12 cellular contexts compared by ENCODE assay signal in the genomic region with DNA sequence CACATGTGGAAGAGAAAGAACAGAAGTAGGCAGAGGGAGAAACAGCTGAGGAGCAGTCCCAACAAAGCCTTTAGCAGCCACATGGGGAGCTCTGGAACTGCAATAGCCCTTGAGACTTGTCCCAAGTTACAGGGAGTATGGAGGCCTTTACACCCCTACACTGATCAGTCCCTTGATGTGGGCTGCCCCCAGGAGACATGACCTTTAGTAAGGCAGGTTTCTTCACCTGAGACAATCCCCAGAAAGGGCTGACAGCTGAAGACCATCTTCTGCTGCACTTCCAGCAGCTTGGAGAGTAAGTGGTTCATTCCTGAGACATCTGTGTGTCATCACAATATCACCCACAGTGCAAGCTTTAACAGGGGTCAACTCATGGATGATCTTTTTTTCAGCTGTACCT. TPM values are rescaled to one million over a fixed set of nuclear protein-coding genes. Genes with fewer than 3 reads are reported as not detected.
DNase-seq lines count a peak whose midpoint lies in the region; ATAC-seq and TF ChIP-seq lines count a peak whose summit lies in the region.
"Had no signal": no experiment of that assay in that cellular context is flagged by ENCODE, and none has a peak within 500 bp of the region (broad histone marks: within the 10 kb centered on the region; RNA-seq: fewer than 3 reads in every experiment).

No MANE protein-coding gene starts in this region.

- ATAC-seq in RWPE2 (ENCODE audit: low read depth): no peak
- ATAC-seq in GM21423 (IDR thresholded peaks at IDR 0.05; ENCODE audit: unreplicated experiment): no peak
- ATAC-seq: heart left ventricle had no signal

- H3K27ac ChIP-seq in RWPE2 (ENCODE audit: poor library complexity, severe bottlenecking): peak overlapping the region; percentile 94
- H3K27ac ChIP-seq: suprapubic skin had no signal

- peaks cover 42% of the 10 kb centered on the region for H3K4me1 ChIP-seq in RWPE2 (ENCODE audit: insufficient read depth, poor library complexity, severe bottlenecking)

- H3K4me3 ChIP-seq in GM12875 (ENCODE audit: low read depth, low read length): no peak overlapping the region
- H3K4me3 ChIP-seq in RWPE2 (ENCODE audit: severe bottlenecking): no peak overlapping the region
- H3K4me3 ChIP-seq in fibroblast of the aortic adventitia (ENCODE audit: low read depth, low read length): no peak overlapping the region
- H3K4me3 ChIP-seq: heart left ventricle, suprapubic skin had no signal

- H3K27me3 ChIP-seq in RWPE2 (ENCODE audit: insufficient read depth, poor library complexity, severe bottlenecking): no peaks in the 10 kb centered on the region
- H3K27me3 ChIP-seq: heart left ventricle, suprapubic skin had no signal

- peaks cover 22% of the 10 kb centered on the region for H3K36me3 ChIP-seq in RWPE2 (ENCODE audit: low read depth)
- H3K36me3 ChIP-seq: suprapubic skin had no signal

- TF ChIP-seq CTCF in AG09319 (IDR thresholded peaks at IDR 0.05; ENCODE audit: low read depth, low read length) (peak; percentile 1), GM12875 (IDR thresholded peaks at IDR 0.05; ENCODE audit: borderline replicate concordance, insufficient read depth, low read depth, low read length) (0 out of 2 replicates have a peak, but pooled peaks have one; percentile 16), RWPE2 (IDR thresholded peaks at IDR 0.05; ENCODE audit: poor library complexity, severe bottlenecking) (no peak), fibroblast of the aortic adventitia (IDR thresholded peaks at IDR 0.05; ENCODE audit: insufficient read depth, low read length) (peak; percentile 16)

- DNase-seq in AG09319 (ENCODE audit: extremely low read depth, low read depth) (no peak), RWPE2 (ENCODE audit: low spot score) (no peak), fibroblast of the aortic adventitia (ENCODE audit: low read depth) (no peak), NCI-H1930 (lab: John Stamatoyannopoulos, UW) (no peak), 8988T (no peak), COLO829 (ENCODE audit: low spot score) (no peak)
- DNase-seq: COR-L47, heart left ventricle, NCI-H2081 had no signal

- H3K9me3 ChIP-seq in RWPE2 (ENCODE audit: severe bottlenecking): no peaks in the 10 kb centered on the region
- H3K9me3 ChIP-seq: heart left ventricle, suprapubic skin had no signal

RNA-seq across cellular contexts. Expression of gene SNAPC1, which starts 8.6 kb away (rescaled TPM):
- total RNA-seq in fibroblast of the aortic adventitia (ENCODE audit: low replicate concordance): 9.9 and 22.9 TPM in 2 replicates

RNA-seq across cellular contexts. Expression of gene HIF1A, which starts 58.3 kb away (rescaled TPM):
- total RNA-seq in fibroblast of the aortic adventitia (ENCODE audit: low replicate concordance): 258 and 553 TPM in 2 replicates

RNA-seq across cellular contexts. Expression of gene SYT16, which starts 58.9 kb away (rescaled TPM):
- total RNA-seq in fibroblast of the aortic adventitia (ENCODE audit: low replicate concordance): 1.6 TPM in 1 of 2 replicates, not detected in the other
